Comparison of ENCODE assay signal across 8 cellular contexts in genomic region chr10:69092959-69093850, GRCh38. TPM values are rescaled to one million over a fixed set of nuclear protein-coding genes. Genes with fewer than 3 reads are reported as not detected.
A peak's percentile ranks its signal among the peaks of the same experiment; 100 is the strongest.
DNase-seq lines count a peak whose midpoint lies in the region; ATAC-seq and TF ChIP-seq lines count a peak whose summit lies in the region.

No MANE protein-coding gene starts in this region.

- peaks cover 12% of the 10 kb centered on the region for H3K36me3 ChIP-seq in ACC112 (ENCODE audit: insufficient read depth, low read length)

- no peaks in the 10 kb centered on the region for H3K27me3 ChIP-seq in ACC112 (ENCODE audit: insufficient read depth, low read length)

- peaks cover 28 to 44% of the 10 kb centered on the region in 2 donors for H3K36me3 Mint-ChIP-seq in activated naive CD4-positive, alpha-beta T cell treated with anti-CD3 and anti-CD28 coated beads, Interleukin-2, amount 50 U/mL, for 72 hours

- no peak for TF ChIP-seq POLR2A in GM18505 (IDR thresholded peaks at IDR 0.05; ENCODE audit: borderline replicate concordance, extremely low read depth, insufficient read depth, insufficient read length)

- H3K27ac ChIP-seq in ACC112 (ENCODE audit: low read depth, low read length): peak overlapping the region; percentile 54

- peaks cover 88% of the 10 kb centered on the region for H3K79me2 ChIP-seq in ACC112 (ENCODE audit: control insufficient read depth, insufficient read depth, low read length, unreplicated experiment)

- H3K4me3 ChIP-seq in ACC112 (ENCODE audit: low read depth, low read length): 0 out of 2 replicates have a peak overlapping the region, but pooled peaks have one; percentile 33

- intact Hi-C loops in cardiac septum (cut with DNase I): loop anchor here (1.0 kb wide), 1 partner anchor 138 kb away; no protein-coding TSS in a partner anchor

- DNase-seq in NCI-H1092 (lab: John Stamatoyannopoulos, UW): peak; percentile 18
- DNase-seq in SKM-1 (lab: John Stamatoyannopoulos, UW; ENCODE audit: unreplicated experiment): peak; percentile 30
- peak in 1 of 2 donors; percentile 79 for DNase-seq in activated naive CD4-positive, alpha-beta T cell treated with anti-CD3 and anti-CD28 coated beads, Interleukin-2, amount 50 U/mL, for 72 hours (ENCODE audit: low spot score in 2 of 2)
- DNase-seq in cardiac septum (ENCODE audit: low spot score): peak; percentile 79
- peak; percentile 51 for DNase-seq in retina

- H3K9me3 Mint-ChIP-seq in activated naive CD4-positive, alpha-beta T cell treated with anti-CD3 and anti-CD28 coated beads, Interleukin-2, amount 50 U/mL, for 72 hours: peaks cover 0 to 3% of the 10 kb centered on the region in 2 donors

- no peak overlapping the region for H2AFZ ChIP-seq in ACC112 (ENCODE audit: low read length, unreplicated experiment)

- peak overlapping the region; percentile 58 to 79 for H3K27ac Mint-ChIP-seq in activated naive CD4-positive, alpha-beta T cell treated with anti-CD3 and anti-CD28 coated beads, Interleukin-2, amount 50 U/mL, for 72 hours

- ATAC-seq in GM18858 (IDR thresholded peaks at IDR 0.05; ENCODE audit: unreplicated experiment) (peak; percentile 28), GM18505 (IDR thresholded peaks at IDR 0.05; ENCODE audit: unreplicated experiment) (no peak)
- ATAC-seq in activated naive CD4-positive, alpha-beta T cell treated with anti-CD3 and anti-CD28 coated beads, Interleukin-2, amount 50 U/mL, for 72 hours: no peak

- H3K4me1 ChIP-seq in ACC112 (ENCODE audit: control insufficient read depth, insufficient read depth, low read length, unreplicated experiment): peaks cover 31% of the 10 kb centered on the region

RNA-seq across cellular contexts. Expression of gene SRGN, which starts 5.3 kb away (rescaled TPM):
- total RNA-seq in activated naive CD4-positive, alpha-beta T cell treated with anti-CD3 and anti-CD28 coated beads, Interleukin-2, amount 50 U/mL, for 72 hours: 100 to 1,000 TPM; 150 to 490 TPM
- 52.1 TPM for total RNA-seq in cardiac septum

RNA-seq across cellular contexts. Expression of gene VPS26A, which starts 30.8 kb away (rescaled TPM):
- total RNA-seq in activated naive CD4-positive, alpha-beta T cell treated with anti-CD3 and anti-CD28 coated beads, Interleukin-2, amount 50 U/mL, for 72 hours: 10 to 100 TPM; 33.5 to 66.0 TPM
- total RNA-seq in cardiac septum: 31.7 TPM
